ENCODE assay signal across 8 cellular contexts in the genomic region with DNA sequence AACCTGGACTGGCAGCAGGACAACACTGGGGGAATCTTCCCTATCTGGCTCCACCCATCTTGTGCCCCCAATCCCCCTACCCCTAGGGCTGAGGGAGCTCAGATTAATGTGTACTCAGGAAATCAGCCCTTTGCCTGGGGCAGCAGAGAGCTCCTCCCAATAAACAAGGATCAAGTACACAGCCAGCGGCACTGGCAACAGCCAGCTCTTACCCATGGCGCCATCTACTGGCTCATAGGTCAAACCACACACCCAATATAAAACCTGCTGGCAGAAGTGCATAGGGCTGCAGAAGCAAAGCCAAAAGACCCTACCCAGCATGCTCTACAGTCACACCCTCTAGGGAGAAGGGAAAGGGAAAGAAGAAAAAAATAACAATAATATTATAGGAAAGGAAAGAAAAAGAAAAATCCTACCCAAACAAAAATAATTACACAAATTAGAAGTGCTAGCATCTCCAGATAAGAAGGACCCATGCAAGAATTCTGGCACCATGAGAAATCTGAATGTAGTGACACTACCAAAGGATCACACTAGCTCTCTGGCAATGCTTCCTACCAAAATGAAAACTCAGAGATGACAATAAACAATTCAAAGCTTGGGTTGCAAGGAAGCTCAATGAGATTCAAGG.
A peak's percentile ranks its signal among the peaks of the same experiment; 100 is the strongest.
DNase-seq lines count a peak whose midpoint lies in the region; ATAC-seq and TF ChIP-seq lines count a peak whose summit lies in the region.
"Not testable (repeated sequence)": the region's sequence is repeated elsewhere in the genome, so short reads cannot be mapped to it uniquely, and the experiment has no call there.

No MANE protein-coding gene starts in this region.

- not testable (repeated sequence) for H4K20me1 ChIP-seq in MM.1S (ENCODE audit: insufficient read depth, low read length)

- in situ Hi-C loops in ACHN (cut with HindIII; ENCODE audit: low pct_ligation_motif_present, low pct_unique_long_range_greater_than_20kb, low sequenced_read_pairs); SK-MEL-5 (cut with HindIII; ENCODE audit: low pct_unique_long_range_greater_than_20kb, low sequenced_read_pairs): not testable (repeated sequence)

- H3K4me3 ChIP-seq in GM12864 (ENCODE audit: low read depth, low read length); MM.1S (ENCODE audit: low read length); heart left ventricle; parathyroid adenoma (ENCODE audit: low read depth, low read length): not testable (repeated sequence)

- not testable (repeated sequence) for H3K27me3 ChIP-seq in MM.1S (replicated peaks; ENCODE audit: insufficient read depth, low read length); heart left ventricle; parathyroid adenoma (ENCODE audit: control insufficient read depth, insufficient read depth, low read length)

- TF ChIP-seq CTCF in GM12864 (IDR thresholded peaks at IDR 0.05; ENCODE audit: low read depth, low read length, missing control alignments) (peak; percentile 17), heart left ventricle (IDR thresholded peaks at IDR 0.05) (peak in 11 of 12 donors; percentile 11 to 49 (median 32)), parathyroid adenoma (IDR thresholded peaks at IDR 0.05) (peak; percentile 9)
- not testable (repeated sequence) for TF ChIP-seq CTCF in MM.1S (IDR thresholded peaks at IDR 0.05; ENCODE audit: low read length)

- H3K9me2 ChIP-seq in MM.1S (replicated peaks; ENCODE audit: insufficient read depth, low read length) = not testable (repeated sequence)

- H2AFZ ChIP-seq in MM.1S (ENCODE audit: low read length); parathyroid adenoma: not testable (repeated sequence)

- DNase-seq in ACHN (peak; percentile 35), GM12864 (ENCODE audit: low read depth) (peak; percentile 0), MM.1S (peak; percentile 8), NCI-H526 (lab: John Stamatoyannopoulos, UW) (peak; percentile 29 to 77), SK-MEL-5 (ENCODE audit: low read depth, low spot score) (peak; percentile 71), heart left ventricle (peak in 2 of 5 donors; percentile 20 to 31)
- peak; percentile 22 to 32 for DNase-seq in activated T-cell treated with anti-CD3 and anti-CD28 coated beads, Interleukin-2, amount 50 U/mL, for 48 hours

- not testable (repeated sequence) for H3K79me2 ChIP-seq in MM.1S (ENCODE audit: low read length); parathyroid adenoma

- not testable (repeated sequence) for TF ChIP-seq POLR2A in heart left ventricle (IDR thresholded peaks at IDR 0.05)

- not testable (repeated sequence) for H3K9me3 ChIP-seq in MM.1S (replicated peaks; ENCODE audit: insufficient read depth, low read length); heart left ventricle; parathyroid adenoma (ENCODE audit: control insufficient read depth, low read length)

- H3K36me3 ChIP-seq in MM.1S (replicated peaks; ENCODE audit: insufficient read depth, low read length); heart left ventricle; parathyroid adenoma (ENCODE audit: control insufficient read depth, insufficient read depth, low read length): not testable (repeated sequence)

- 0 to 10% (median 6%) methylated on average over 2 of the region's 2 CpGs for WGBS in heart left ventricle, 4 donors

- not testable (repeated sequence) for ATAC-seq in heart left ventricle

- H3F3A ChIP-seq in MM.1S (ENCODE audit: insufficient read depth, low read length) = not testable (repeated sequence)

- H3K27ac ChIP-seq in MM.1S (ENCODE audit: low read length); heart left ventricle; parathyroid adenoma: not testable (repeated sequence)

- not testable (repeated sequence) for H3K4me2 ChIP-seq in MM.1S (ENCODE audit: low read depth, low read length); parathyroid adenoma (ENCODE audit: low read length)

- not testable (repeated sequence) for H3K9ac ChIP-seq in MM.1S (ENCODE audit: low read length); parathyroid adenoma

- intact Hi-C loops in heart left ventricle (cut with DNase I) = not testable (repeated sequence)

- not testable (repeated sequence) for H3K4me1 ChIP-seq in MM.1S (ENCODE audit: low read length); heart left ventricle; parathyroid adenoma
